In the genomic region with DNA sequence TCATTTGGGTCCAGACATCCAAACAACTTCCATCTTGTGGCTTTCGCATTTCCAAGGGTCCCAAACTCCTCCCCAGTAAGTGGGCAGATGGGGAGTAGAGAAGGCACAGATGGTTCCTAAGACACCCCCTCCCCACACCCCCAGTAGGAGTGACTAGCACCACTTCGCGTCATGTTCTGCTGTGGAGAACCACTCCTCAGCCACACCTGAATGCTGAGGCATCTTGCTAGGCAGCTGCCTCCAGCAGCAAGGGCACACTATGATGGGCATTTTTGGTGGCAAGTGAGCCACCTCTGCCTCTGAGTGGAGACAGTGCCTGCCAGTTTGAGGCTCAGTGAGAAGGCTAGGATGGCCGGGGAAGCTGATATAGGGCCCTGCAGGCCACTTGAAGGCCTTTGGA, we compare ENCODE assay signal across 17 cellular contexts. TPM values are rescaled to one million over a fixed set of nuclear protein-coding genes. Genes with fewer than 3 reads are reported as not detected.
"Had no signal": no experiment of that assay in that cellular context is flagged by ENCODE, and none has a peak within 500 bp of the region (broad histone marks: within the 10 kb centered on the region; RNA-seq: fewer than 3 reads in every experiment).

No MANE protein-coding gene starts in this region.

- H3K4me3 ChIP-seq: transverse colon had no signal

- H3K36me3 ChIP-seq: transverse colon had no signal

- H3K9me3 ChIP-seq: transverse colon had no signal

- DNase-seq: activated CD4-positive, alpha-beta T cell treated with anti-CD3 and anti-CD28 coated beads for 36 hours; activated CD4-positive, alpha-beta T cell treated with anti-CD3 and anti-CD28 coated beads, Interleukin-2, amount 50 U/mL, for 48 hours; effector CD8-positive, alpha-beta T cell; kidney glomerular epithelial cell; left ventricle myocardium superior; naive B cell; stimulated activated CD4-positive, alpha-beta T cell treated with anti-CD3 and anti-CD28 coated beads, Interleukin-12 subunit alpha, Interleukin-12 subunit beta, amount 100 ng/mL, for 4 hours; stimulated activated CD4-positive, alpha-beta T cell treated with anti-CD3 and anti-CD28 coated beads, Interleukin-1b, Interleukin-23, amount 100 ng/mL, for 48 hours; stimulated activated CD8-positive, alpha-beta memory T cell treated with anti-CD3 and anti-CD28 coated beads, Interleukin-4, amount 100 ng/mL, for 48 hours; stimulated activated naive CD4-positive, alpha-beta T cell; substantia nigra; transverse colon had no signal

- H3K27me3 ChIP-seq: transverse colon had no signal

- H3K27ac ChIP-seq: transverse colon had no signal

RNA-seq across cellular contexts. Expression of gene CD2, which starts 32.6 kb away (rescaled TPM):
- total RNA-seq: cerebellum, frontal cortex, neural crest cell, osteoblast, progenitor cell of endocrine pancreas had no signal
